In genomic region chr14:103021817-103022668, GRCh38 we compare ENCODE assay signal across 8 cellular contexts. TPM values are rescaled to one million over a fixed set of nuclear protein-coding genes. Genes with fewer than 3 reads are reported as not detected.
A peak's percentile ranks its signal among the peaks of the same experiment; 100 is the strongest.
DNase-seq lines count a peak whose midpoint lies in the region; ATAC-seq, FAIRE-seq and TF ChIP-seq lines count a peak whose summit lies in the region.

No MANE protein-coding gene starts in this region.

- H3K4me1 Mint-ChIP-seq in CD4-positive, alpha-beta memory T cell: peaks cover 0 to 6% (median 0%) of the 10 kb centered on the region in 4 donors

- peaks cover 0 to 3% (median 2%) of the 10 kb centered on the region in 8 donors for H3K9me3 Mint-ChIP-seq in CD4-positive, alpha-beta memory T cell

- intact Hi-C loops in A673 (cut with micrococcal nuclease; ENCODE audit: unreplicated experiment): no loop called here
- intact Hi-C loops in right lobe of liver (cut with DNase I): no loop called here
- intact Hi-C loops in CD4-positive, alpha-beta memory T cell (cut with micrococcal nuclease): no loop called here

- CTCF ChIA-PET in A673 (lab: Charles Lee): no interaction called here
- CTCF ChIA-PET in CD4-positive, alpha-beta memory T cell (lab: Charles Lee; ENCODE audit: partially characterized antibody): no interaction called here

- FAIRE-seq in bronchial epithelial cell (lab: Jason Lieb, UNC): no peak

- TF ChIP-seq CTCF in A673 (conservative IDR thresholded peaks at IDR 0.05; ENCODE audit: low read depth, low read length) (no peak), bronchial epithelial cell (IDR thresholded peaks at IDR 0.05; ENCODE audit: insufficient read depth, low read length, severe bottlenecking) (no peak), right lobe of liver (IDR thresholded peaks at IDR 0.05) (no peak)

- H3K27me3 ChIP-seq in A673 (replicated peaks; ENCODE audit: insufficient read depth, low read depth, low read length, poor library complexity): no peaks in the 10 kb centered on the region
- H3K27me3 ChIP-seq in bronchial epithelial cell (ENCODE audit: control insufficient read depth, insufficient read depth, low read length): no peaks in the 10 kb centered on the region
- H3K27me3 ChIP-seq in right lobe of liver: no peaks in the 10 kb centered on the region
- no peaks in the 10 kb centered on the region for H3K27me3 ChIP-seq in CD4-positive, alpha-beta memory T cell (ENCODE audit: insufficient read depth, low read length)

- peaks cover 0 to 7% of the 10 kb centered on the region in 2 donors for H3K36me3 Mint-ChIP-seq in CD4-positive, alpha-beta memory T cell

- ATAC-seq in right lobe of liver (peak; percentile 33 to 52 (median 46)), GM18867 (IDR thresholded peaks at IDR 0.05; ENCODE audit: unreplicated experiment) (no peak), GM19324 (IDR thresholded peaks at IDR 0.05; ENCODE audit: low FRiP score, unreplicated experiment) (no peak)

- H3K4me1 ChIP-seq in A673 (ENCODE audit: insufficient read depth, low read length, poor library complexity, severe bottlenecking) (peaks cover 36% of the 10 kb centered on the region), right lobe of liver (peaks cover 0 to 7% (median 2%) of the 10 kb centered on the region in 4 donors)
- H3K4me1 ChIP-seq in CD4-positive, alpha-beta memory T cell (ENCODE audit: insufficient read depth, low read length): no peaks in the 10 kb centered on the region

- no peaks in the 10 kb centered on the region for H3K36me3 ChIP-seq in A673 (ENCODE audit: insufficient read depth, low read length, poor library complexity, severe bottlenecking)
- peaks cover 6% of the 10 kb centered on the region for H3K36me3 ChIP-seq in bronchial epithelial cell (ENCODE audit: control insufficient read depth, insufficient read depth, low read length)
- H3K36me3 ChIP-seq in right lobe of liver: no peaks in the 10 kb centered on the region
- no peaks in the 10 kb centered on the region for H3K36me3 ChIP-seq in CD4-positive, alpha-beta memory T cell (ENCODE audit: insufficient read depth, low read length)

- H3K9me3 ChIP-seq in A673 (ENCODE audit: low read depth, low read length, poor library complexity, severe bottlenecking) (no peaks in the 10 kb centered on the region), right lobe of liver (no peaks in the 10 kb centered on the region)
- H3K9me3 ChIP-seq in CD4-positive, alpha-beta memory T cell (ENCODE audit: control insufficient read depth in 1 of 2, low read length in 2 of 2): no peaks in the 10 kb centered on the region

- H3K27ac ChIP-seq in A673 (ENCODE audit: low read depth, low read length, poor library complexity, severe bottlenecking) (peak overlapping the region; percentile 14), right lobe of liver (peak overlapping the region in 1 of 3 donors; percentile 23)
- H3K27ac ChIP-seq in CD4-positive, alpha-beta memory T cell (ENCODE audit: low read depth, low read length): no peak overlapping the region

- TF ChIP-seq POLR2A in right lobe of liver (IDR thresholded peaks at IDR 0.05): no peak

- BruUV-seq in A673 (replicated peaks; lab: Mats Ljungman, UMichigan): no TSS peak

- H3K4me3 Mint-ChIP-seq in CD4-positive, alpha-beta memory T cell: no peak overlapping the region

- POLR2A ChIA-PET in A673 (lab: Charles Lee; ENCODE audit: low non-redundant PET): no interaction called here
- POLR2A ChIA-PET in CD4-positive, alpha-beta memory T cell (lab: Charles Lee; ENCODE audit: partially characterized antibody): no interaction called here

- H3K27ac Mint-ChIP-seq in CD4-positive, alpha-beta memory T cell: no peak overlapping the region

- peaks cover 7 to 15% of the 10 kb centered on the region in 2 donors for H3K27me3 Mint-ChIP-seq in CD4-positive, alpha-beta memory T cell

- DNase-seq in A673 (ENCODE audit: low spot score) (no peak), NCI-H146 treated with DMSO at 0.1 percent for 48 hours (lab: John Stamatoyannopoulos, UW; ENCODE audit: unreplicated experiment) (peak; percentile 82), bronchial epithelial cell (ENCODE audit: low read depth) (peak; percentile 35), right lobe of liver (no peak), mesenteric fat pad (ENCODE audit: low spot score) (no peak)
- no peak for DNase-seq in CD4-positive, alpha-beta memory T cell

- WGBS in right lobe of liver (ENCODE audit: insufficient coverage, low coverage, low lambda C conversion rate, missing lambda C conversion rate): 40% methylated on average over 10 of the region's 19 CpGs

- peak overlapping the region; percentile 4 for H3K4me3 ChIP-seq in A673 (ENCODE audit: low read depth, low read length, poor library complexity, severe bottlenecking)
- H3K4me3 ChIP-seq in bronchial epithelial cell (ENCODE audit: low read depth, low read length): no peak overlapping the region
- no peak overlapping the region for H3K4me3 ChIP-seq in right lobe of liver
- H3K4me3 ChIP-seq in CD4-positive, alpha-beta memory T cell (ENCODE audit: low read length in 2 of 2): no peak overlapping the region

RNA-seq across cellular contexts. Expression of gene CDC42BPB, which starts 35.3 kb away (rescaled TPM):
- 103 and 106 TPM in 2 replicates for total RNA-seq in A673 (2021)
- total RNA-seq in bronchial epithelial cell: 55.0 and 85.6 TPM in 2 replicates
- 10 to 100 TPM; 38.4 to 55.5 (median 43.0) TPM for total RNA-seq in right lobe of liver
- total RNA-seq in CD4-positive, alpha-beta memory T cell: 1 to 10 TPM; 7.5 to 8.4 TPM
- polyA plus RNA-seq in CD4-positive, alpha-beta memory T cell: under 1 TPM; 0.02 to 0.80 TPM
- 99.6 TPM for total RNA-seq in mesenteric fat pad

Comparison
In these comparisons a context has a peak if more than half of its experiments do, and no peak if none do; other contexts are left out.
1. DNase-seq: peak in NCI-H146 treated with DMSO at 0.1 percent for 48 hours (single experiment) and bronchial epithelial cell (single experiment); none in A673 (single experiment), right lobe of liver (0 of 3), CD4-positive, alpha-beta memory T cell (0 of 5) and mesenteric fat pad (single experiment).
2. ATAC-seq: peak in right lobe of liver (4 of 4); none in GM18867 (single experiment) and GM19324 (single experiment).